In the genomic region with DNA sequence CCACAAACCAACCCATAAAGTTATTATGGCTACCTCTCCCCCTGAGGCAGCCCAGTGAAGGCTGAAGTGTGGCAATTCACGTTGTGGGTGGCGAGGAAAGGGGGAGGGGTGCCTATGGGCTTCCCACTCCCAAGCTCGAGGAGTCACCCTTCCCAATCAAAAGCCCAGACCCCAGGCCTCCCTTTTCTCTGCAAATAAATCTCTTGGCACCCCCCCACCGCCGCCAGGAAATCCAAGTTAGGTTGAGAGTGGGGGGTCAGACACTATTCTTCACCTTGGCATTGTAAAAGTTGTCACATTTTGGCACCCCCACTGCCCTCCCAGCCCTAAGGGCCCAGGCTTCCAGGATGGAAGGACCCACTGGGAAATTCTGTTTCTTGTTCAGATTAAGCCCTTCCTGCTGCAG, we compare ENCODE assay signal across 1 cellular context.
TF ChIP-seq lines count a peak whose summit lies in the region.

No MANE protein-coding gene starts in this region.

TF ChIP-seq in HepG2, 621 proteins besides CTCF, POLR2A, EP300 and RAD21:
- TF ChIP-seq ZFP1 (CRISPR knock-in tag; IDR thresholded peaks at IDR 0.05) (no peak), SOX6 (IDR thresholded peaks at IDR 0.05) (no peak), SOX6 (CRISPR knock-in tag; IDR thresholded peaks at IDR 0.05) (no peak), POLR2G (IDR thresholded peaks at IDR 0.05; ENCODE audit: low read depth, low read length) (0 out of 2 replicates have a peak, but pooled peaks have one; percentile 6), ZSCAN25 (CRISPR knock-in tag; IDR thresholded peaks at IDR 0.05) (no peak)
TF ChIP-seq in HepG2: peak in this region for 1.
